ENCODE assay signal across 9 cellular contexts in the genomic region with DNA sequence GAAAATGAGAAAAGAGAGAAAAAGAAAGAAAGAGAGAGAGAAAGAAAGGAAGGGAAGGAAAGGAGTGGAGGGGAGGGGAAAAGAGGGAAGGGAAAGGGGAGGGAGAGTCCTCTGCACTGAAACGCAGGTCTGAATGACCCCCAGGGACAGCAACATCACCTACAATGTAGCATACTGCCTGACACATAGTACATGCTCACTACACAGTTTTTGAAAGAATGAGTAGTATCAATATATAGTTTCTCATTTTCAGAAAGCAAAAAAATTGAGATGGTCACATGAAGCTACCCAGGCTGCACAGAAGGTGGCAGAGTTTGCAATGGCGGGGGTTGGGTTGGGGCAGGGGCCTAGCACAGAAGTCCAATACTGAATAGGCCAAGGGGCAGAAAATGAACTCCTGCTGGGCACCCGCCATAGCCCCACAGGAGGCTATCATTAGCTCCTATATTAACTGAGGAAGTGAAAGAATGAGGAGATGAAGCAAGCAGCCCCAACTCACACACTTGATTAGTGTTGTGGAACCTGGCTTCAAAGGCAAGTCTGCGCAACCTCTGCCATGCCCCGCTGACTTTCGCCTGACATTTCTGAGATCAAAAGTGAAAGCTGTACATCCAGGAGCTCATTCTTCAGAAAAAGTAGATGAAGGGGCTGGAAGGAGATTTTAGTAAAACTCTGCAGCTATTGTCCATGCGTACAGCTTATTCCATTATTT.
A peak's percentile ranks its signal among the peaks of the same experiment; 100 is the strongest.
DNase-seq lines count a peak whose midpoint lies in the region; ATAC-seq and TF ChIP-seq lines count a peak whose summit lies in the region.
"Had no signal": no experiment of that assay in that cellular context is flagged by ENCODE, and none has a peak within 500 bp of the region (broad histone marks: within the 10 kb centered on the region; RNA-seq: fewer than 3 reads in every experiment).

No MANE protein-coding gene starts in this region.

- peak; percentile 83 for ATAC-seq in GM18517 (IDR thresholded peaks at IDR 0.05; ENCODE audit: unreplicated experiment)
- peak; percentile 88 for ATAC-seq in GM21723 (IDR thresholded peaks at IDR 0.05; ENCODE audit: unreplicated experiment)

- TF ChIP-seq CTCF in prostate gland (IDR thresholded peaks at IDR 0.05), result no peak

- intact Hi-C loops in prostate gland (cut with DNase I) (no loop called here), cardiac septum (cut with DNase I) (no loop called here)

- H3K27ac ChIP-seq in prostate gland, result no peak overlapping the region
- H3K27ac ChIP-seq: SK-N-MC had no signal

- no peaks in the 10 kb centered on the region for H3K27me3 ChIP-seq in prostate gland (replicated peaks; ENCODE audit: insufficient read depth)

- H3K4me3 ChIP-seq in prostate gland, result no peak overlapping the region
- H3K4me3 ChIP-seq: SK-N-MC had no signal

- peak; percentile 59 for DNase-seq in HK-2 (ENCODE audit: unreplicated experiment)
- peak; percentile 90 for DNase-seq in kidney tubule cell (ENCODE audit: low spot score)
- no peak for DNase-seq in RKO (ENCODE audit: low spot score)
- DNase-seq in prostate gland (ENCODE audit: low spot score), result no peak
- DNase-seq in cardiac septum (ENCODE audit: low spot score), result no peak
- DNase-seq in central memory CD4-positive, alpha-beta T cell, result no peak

- H3K36me3 ChIP-seq in prostate gland, result no peaks in the 10 kb centered on the region

- 46% methylated on average over 7 of the region's 7 CpGs for whole genome bisulfite sequencing in prostate gland

- no peaks in the 10 kb centered on the region for H3K9me3 ChIP-seq in prostate gland

- TF ChIP-seq POLR2A in prostate gland (IDR thresholded peaks at IDR 0.05), result no peak

- peaks cover 8% of the 10 kb centered on the region for H3K4me1 ChIP-seq in prostate gland (replicated peaks)

Comparison
In these comparisons a context has a peak if more than half of its experiments do, and no peak if none do; other contexts are left out.
1. DNase-seq: peak in HK-2 (single experiment) and kidney tubule cell (single experiment); none in RKO (single experiment), prostate gland (single experiment), cardiac septum (single experiment) and central memory CD4-positive, alpha-beta T cell (single experiment).